8 cellular contexts compared by ENCODE assay signal in genomic region chr19:36489139-36489919, GRCh38. TPM values are rescaled to one million over a fixed set of nuclear protein-coding genes. Genes with fewer than 3 reads are reported as not detected.
DNase-seq lines count a peak whose midpoint lies in the region; ATAC-seq and TF ChIP-seq lines count a peak whose summit lies in the region.

Gene ZNF566, minus strand, starts transcription at chr19:36489561. Its CDS starts 13,004 bp downstream, at chr19:36476557.

- DNase-seq in GM04503 (ENCODE audit: low read depth) (peak; percentile 84), HFF-Myc (ENCODE audit: extremely low read depth, low read depth) (peak; percentile 94), NB4 (ENCODE audit: low read depth) (peak; percentile 96), SK-N-MC (ENCODE audit: low read depth, low spot score) (peak; percentile 86), glomerular endothelial cell (ENCODE audit: extremely low read depth, low read depth, low spot score) (peak; percentile 81), nucleus accumbens (lab: John Stamatoyannopoulos, UW) (peak; percentile 47 to 97 (median 90)), superior temporal gyrus (ENCODE audit: extremely low spot score) (peak; percentile 95)
- DNase-seq in activated naive CD4-positive, alpha-beta T cell treated with anti-CD3 and anti-CD28 coated beads, Interleukin-2, amount 50 U/mL, for 72 hours (ENCODE audit: low spot score in 2 of 2) = peak; percentile 89 to 92

- H3K36me3 ChIP-seq in SK-N-MC (ENCODE audit: insufficient read depth, low read length) = 0 out of 2 replicates have a peak, but pooled peaks cover 3% of the 10 kb centered on the region

- no peak for TF ChIP-seq CTCF in HFF-Myc (IDR thresholded peaks at IDR 0.05; ENCODE audit: low read depth, low read length, missing control alignments)
- no peak for TF ChIP-seq CTCF in NB4 (IDR thresholded peaks at IDR 0.05; ENCODE audit: low read depth, low read length)

- TF ChIP-seq POLR2A in NB4 (IDR thresholded peaks at IDR 0.05; ENCODE audit: extremely low read depth, insufficient read length) = peak; percentile 59

- H3K27ac Mint-ChIP-seq in activated naive CD4-positive, alpha-beta T cell treated with anti-CD3 and anti-CD28 coated beads, Interleukin-2, amount 50 U/mL, for 72 hours = peak within 1 kb of the TSS; percentile 95 to 98

- ATAC-seq in activated naive CD4-positive, alpha-beta T cell treated with anti-CD3 and anti-CD28 coated beads, Interleukin-2, amount 50 U/mL, for 72 hours = peak; percentile 90 to 94

- peaks cover 3% of the 10 kb centered on the region; the same call in 1 of the 2 replicates for H3K9me3 ChIP-seq in SK-N-MC (ENCODE audit: low read depth, low read length)

- peaks cover 6 to 10% of the 10 kb centered on the region in 2 donors for H3K9me3 Mint-ChIP-seq in activated naive CD4-positive, alpha-beta T cell treated with anti-CD3 and anti-CD28 coated beads, Interleukin-2, amount 50 U/mL, for 72 hours

- peak within 1 kb of the TSS; percentile 91 for H3K27ac ChIP-seq in SK-N-MC

- H3K9ac ChIP-seq in SK-N-MC (ENCODE audit: insufficient read length) = peak within 1 kb of the TSS; percentile 90

- H3K4me3 ChIP-seq in HFF-Myc (replicated peaks; ENCODE audit: low read depth, low read length) = peak within 1 kb of the TSS; percentile 84
- peak within 1 kb of the TSS; percentile 80 for H3K4me3 ChIP-seq in NB4 (ENCODE audit: low read depth, low read length)
- H3K4me3 ChIP-seq in SK-N-MC = peak within 1 kb of the TSS; percentile 85

- H3K36me3 Mint-ChIP-seq in activated naive CD4-positive, alpha-beta T cell treated with anti-CD3 and anti-CD28 coated beads, Interleukin-2, amount 50 U/mL, for 72 hours = peaks cover 32 to 57% of the 10 kb centered on the region in 2 donors

RNA-seq across cellular contexts. Expression of gene ZNF566, which starts in this region (rescaled TPM):
- 1 to 10 TPM; 5.0 to 5.4 TPM for total RNA-seq in activated naive CD4-positive, alpha-beta T cell treated with anti-CD3 and anti-CD28 coated beads, Interleukin-2, amount 50 U/mL, for 72 hours
- 4.0 and 11.1 TPM in 2 replicates for total RNA-seq in glomerular endothelial cell

Comparison
In these comparisons a context has a peak if more than half of its experiments do, and no peak if none do; other contexts are left out.
1. Peak in every context shown above with its lines: DNase-seq, ATAC-seq, H3K4me3 ChIP-seq and H3K27ac ChIP-seq.